In the genomic region with DNA sequence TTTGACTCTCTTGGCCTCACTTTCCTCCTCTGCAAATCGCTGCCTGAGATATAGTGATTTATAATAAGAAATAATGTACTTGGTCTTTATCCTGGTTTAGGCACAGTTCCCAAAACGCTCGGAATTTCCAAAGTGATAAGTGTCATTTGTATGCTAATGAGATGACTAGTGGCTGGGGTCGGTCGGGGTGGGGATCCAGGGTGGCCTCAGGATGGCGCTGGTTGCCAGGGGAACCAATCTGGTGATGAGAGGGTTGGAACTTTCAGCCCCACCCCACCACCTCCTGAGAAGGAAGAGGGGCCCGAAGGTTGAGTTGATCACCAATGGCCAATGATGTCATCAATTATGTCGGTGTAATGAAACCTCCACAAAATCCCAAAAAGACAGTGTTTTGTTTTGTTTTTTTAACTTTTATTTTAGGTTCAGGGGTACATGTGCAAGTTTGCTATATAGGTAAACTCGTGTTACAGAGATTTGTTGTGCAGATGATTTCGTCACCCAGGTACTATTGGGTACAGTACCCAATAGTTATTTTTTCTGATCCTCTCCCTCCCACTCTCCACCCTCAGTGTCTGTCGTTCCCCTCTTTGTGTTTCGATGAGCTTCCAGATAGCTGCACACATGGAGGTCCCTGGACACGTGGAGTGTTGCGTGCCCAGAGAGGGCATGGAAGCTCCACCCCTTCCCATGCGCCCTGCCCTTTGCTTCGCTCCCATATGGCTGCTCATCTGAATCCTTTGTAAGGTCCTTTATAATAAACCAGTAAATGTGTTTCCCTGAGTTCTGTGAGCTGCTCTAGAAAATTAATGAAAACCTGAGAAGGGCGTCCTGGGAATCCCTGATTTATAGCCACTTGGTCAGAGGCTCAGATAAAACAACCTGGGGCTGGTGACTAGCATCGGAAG, we compare ENCODE assay signal across 1 cellular context.
A peak's percentile ranks its signal among the peaks of the same experiment; 100 is the strongest.
TF ChIP-seq lines count a peak whose summit lies in the region.

No MANE protein-coding gene starts in this region.

TF ChIP-seq in H1, 55 proteins besides CTCF, POLR2A, EP300 and RAD21:
- 0 out of 2 replicates have a peak, but pooled peaks have one; percentile 35 for TF ChIP-seq JUND (IDR thresholded peaks at IDR 0.05; ENCODE audit: low read length)
- TF ChIP-seq ASH2L (IDR thresholded peaks at IDR 0.05; ENCODE audit: low read length): no peak
